ENCODE assay signal across 8 cellular contexts in the genomic region with DNA sequence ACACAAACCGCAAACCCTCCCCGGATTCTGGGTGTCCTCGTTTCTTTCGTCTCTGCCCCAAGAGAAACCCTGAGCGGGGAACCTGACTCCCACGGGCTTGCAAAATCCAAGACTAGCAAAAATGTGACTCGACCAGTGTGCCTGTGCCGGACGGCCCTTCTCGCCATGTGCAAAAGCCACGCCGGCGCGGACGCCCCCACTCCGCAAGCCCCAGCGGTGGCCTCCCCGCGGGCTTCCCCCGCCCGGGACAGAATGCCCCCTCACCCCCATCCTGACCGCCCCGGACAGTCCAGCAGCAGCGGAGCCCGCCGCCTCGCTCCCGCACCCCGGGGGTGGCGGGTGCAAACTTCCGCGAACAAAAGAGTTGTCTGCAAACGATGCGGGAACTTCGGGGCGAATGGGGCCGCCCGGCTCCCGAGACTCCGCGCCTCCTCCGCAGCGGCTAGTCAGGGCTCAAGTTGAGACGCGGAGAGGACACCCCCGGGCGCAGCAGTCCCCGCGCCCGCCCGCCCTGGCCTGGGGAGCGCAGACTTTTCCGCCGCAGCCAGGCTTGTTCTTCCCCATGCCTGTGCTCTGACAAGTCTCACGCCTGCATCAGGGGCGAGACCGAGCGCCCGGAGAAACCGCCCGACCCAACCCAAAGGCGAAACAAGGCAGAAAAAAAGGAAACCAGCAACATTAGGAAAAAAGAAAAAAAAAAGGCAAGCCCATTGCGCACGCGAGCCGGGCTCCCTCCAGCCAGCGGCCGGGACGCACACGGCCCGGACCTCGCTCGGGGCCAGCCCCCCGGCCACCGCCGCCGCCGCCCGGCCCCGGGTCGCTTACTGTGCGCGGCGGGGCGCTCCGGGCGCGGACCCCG. TPM values are rescaled to one million over a fixed set of nuclear protein-coding genes. Genes with fewer than 3 reads are reported as not detected.
DNase-seq lines count a peak whose midpoint lies in the region; ATAC-seq and TF ChIP-seq lines count a peak whose summit lies in the region.

No MANE protein-coding gene starts in this region.

- peak; percentile 51 for DNase-seq in activated T-cell treated with anti-CD3 and anti-CD28 coated beads, Interleukin-2, amount 50 U/mL, for 1 hour
- no peak for DNase-seq in activated T-cell treated with anti-CD3 and anti-CD28 coated beads for 4 hours
- DNase-seq in HT1080 (ENCODE audit: low read depth): peak; percentile 29
- DNase-seq in activated CD4-positive, alpha-beta T cell treated with anti-CD3 and anti-CD28 coated beads, Interleukin-2, amount 10 ng/mL, durations not matched to agents 24 days and 14 days: peak; percentile 80
- DNase-seq in esophagus muscularis mucosa (ENCODE audit: extremely low spot score): peak; percentile 92
- DNase-seq in natural killer cell treated with Interleukin-12 subunit alpha and Interleukin-12 subunit beta and Interleukin-15 and Interleukin-18, amount 100 ng/mL, for 72 hours (ENCODE audit: low spot score): peak; percentile 79
- no peak for DNase-seq in NCI-H1105 (lab: John Stamatoyannopoulos, UW)
- DNase-seq in cerebellar nuclear complex (lab: John Stamatoyannopoulos, UW): no peak

- H3K36me3 ChIP-seq in esophagus muscularis mucosa: peaks cover 0 to 6% (median 2%) of the 10 kb centered on the region in 4 donors

- H3K4me1 ChIP-seq in esophagus muscularis mucosa: peaks cover 50 to 65% (median 64%) of the 10 kb centered on the region in 4 donors

- ATAC-seq in natural killer cell treated with Interleukin-12 subunit alpha and Interleukin-12 subunit beta and Interleukin-15 and Interleukin-18, amount 100 ng/mL, for 72 hours: peak; percentile 52 to 60

- peak overlapping the region; percentile 72 to 79 (median 73) for H3K4me3 ChIP-seq in esophagus muscularis mucosa

- H3K4me1 Mint-ChIP-seq in activated CD4-positive, alpha-beta T cell treated with anti-CD3 and anti-CD28 coated beads, Interleukin-2, amount 10 ng/mL, durations not matched to agents 24 days and 14 days: peaks cover 50% of the 10 kb centered on the region
- H3K4me1 Mint-ChIP-seq in natural killer cell treated with Interleukin-12 subunit alpha and Interleukin-12 subunit beta and Interleukin-15 and Interleukin-18, amount 100 ng/mL, for 72 hours (ENCODE audit: low read depth in 2 of 2): peaks cover 47 to 57% of the 10 kb centered on the region in 2 donors

- H3K27ac Mint-ChIP-seq in activated CD4-positive, alpha-beta T cell treated with anti-CD3 and anti-CD28 coated beads, Interleukin-2, amount 10 ng/mL, durations not matched to agents 24 days and 14 days: peak overlapping the region; percentile 98
- H3K27ac Mint-ChIP-seq in natural killer cell treated with Interleukin-12 subunit alpha and Interleukin-12 subunit beta and Interleukin-15 and Interleukin-18, amount 100 ng/mL, for 72 hours: peak overlapping the region; percentile 67 to 79

- no peak for TF ChIP-seq CTCF in esophagus muscularis mucosa (IDR thresholded peaks at IDR 0.05)

- no peak for TF ChIP-seq POLR2A in esophagus muscularis mucosa (IDR thresholded peaks at IDR 0.05; ENCODE audit: low read depth)

- H3K27me3 Mint-ChIP-seq in activated CD4-positive, alpha-beta T cell treated with anti-CD3 and anti-CD28 coated beads, Interleukin-2, amount 10 ng/mL, durations not matched to agents 24 days and 14 days: peaks cover 10% of the 10 kb centered on the region
- H3K27me3 Mint-ChIP-seq in natural killer cell treated with Interleukin-12 subunit alpha and Interleukin-12 subunit beta and Interleukin-15 and Interleukin-18, amount 100 ng/mL, for 72 hours: no peaks in the 10 kb centered on the region

- H3K36me3 Mint-ChIP-seq in activated CD4-positive, alpha-beta T cell treated with anti-CD3 and anti-CD28 coated beads, Interleukin-2, amount 10 ng/mL, durations not matched to agents 24 days and 14 days (ENCODE audit: low read depth): peaks cover 23% of the 10 kb centered on the region
- no peaks in the 10 kb centered on the region for H3K36me3 Mint-ChIP-seq in natural killer cell treated with Interleukin-12 subunit alpha and Interleukin-12 subunit beta and Interleukin-15 and Interleukin-18, amount 100 ng/mL, for 72 hours

- H3K27me3 ChIP-seq in esophagus muscularis mucosa: no peaks in the 10 kb centered on the region

- no peaks in the 10 kb centered on the region for H3K9me3 ChIP-seq in esophagus muscularis mucosa

- H3K9me3 Mint-ChIP-seq in activated CD4-positive, alpha-beta T cell treated with anti-CD3 and anti-CD28 coated beads, Interleukin-2, amount 10 ng/mL, durations not matched to agents 24 days and 14 days: no peaks in the 10 kb centered on the region
- no peaks in the 10 kb centered on the region for H3K9me3 Mint-ChIP-seq in natural killer cell treated with Interleukin-12 subunit alpha and Interleukin-12 subunit beta and Interleukin-15 and Interleukin-18, amount 100 ng/mL, for 72 hours

- intact Hi-C loops in activated CD4-positive, alpha-beta T cell treated with anti-CD3 and anti-CD28 coated beads, Interleukin-2, amount 10 ng/mL, durations not matched to agents 24 days and 14 days (cut with micrococcal nuclease): loop anchor here (1.0 to 2.0 kb wide), 3 partner anchors 25 to 173 kb away; a partner anchor contains a TSS
- intact Hi-C loops in esophagus muscularis mucosa (cut with DNase I): loop anchor here (2.0 to 5.0 kb wide), 5 partner anchors 36 to 326 kb away; a partner anchor contains a TSS

- no peak for TF ChIP-seq EP300 in esophagus muscularis mucosa (IDR thresholded peaks at IDR 0.05)

- WGBS in esophagus muscularis mucosa: 0% methylated on average over 14 of the region's 89 CpGs

- H3K4me3 Mint-ChIP-seq in activated CD4-positive, alpha-beta T cell treated with anti-CD3 and anti-CD28 coated beads, Interleukin-2, amount 10 ng/mL, durations not matched to agents 24 days and 14 days: peak overlapping the region; percentile 92
- peak overlapping the region; percentile 97 for H3K4me3 Mint-ChIP-seq in natural killer cell treated with Interleukin-12 subunit alpha and Interleukin-12 subunit beta and Interleukin-15 and Interleukin-18, amount 100 ng/mL, for 72 hours

- H3K27ac ChIP-seq in esophagus muscularis mucosa (replicated peaks in 1 of 4): peak overlapping the region; percentile 89 to 90 (median 89)

RNA-seq across cellular contexts. Expression of a gene that starts 0.8 kb away (rescaled TPM):
- total RNA-seq in HT1080 (2014; rRNA removed; shearing (Covaris generic)): 12.6 and 17.6 TPM in 2 replicates
- 4.8 and 5.3 TPM in 2 replicates for polyA plus RNA-seq in HT1080 (2015; cell fraction: cytosol; rRNA removed)
- polyA plus RNA-seq in HT1080 (2015; cell fraction: nucleus; rRNA removed): 6.6 and 7.3 TPM in 2 replicates
- 20.9 and 21.8 TPM in 2 replicates for total RNA-seq in activated CD4-positive, alpha-beta T cell treated with anti-CD3 and anti-CD28 coated beads, Interleukin-2, amount 10 ng/mL, durations not matched to agents 24 days and 14 days
- total RNA-seq in esophagus muscularis mucosa: 10 to 100 TPM; 25.2 to 43.3 (median 34.7) TPM
- total RNA-seq in natural killer cell treated with Interleukin-12 subunit alpha and Interleukin-12 subunit beta and Interleukin-15 and Interleukin-18, amount 100 ng/mL, for 72 hours: 10 to 100 TPM; 16.6 to 21.8 TPM

RNA-seq across cellular contexts. Expression of a gene that starts 48.3 kb away (rescaled TPM):
- 26.2 and 29.9 TPM in 2 replicates for total RNA-seq in HT1080 (2014; rRNA removed; shearing (Covaris generic))
- polyA plus RNA-seq in HT1080 (2015; cell fraction: cytosol; rRNA removed): 24.4 and 29.9 TPM in 2 replicates
- polyA plus RNA-seq in HT1080 (2015; cell fraction: nucleus; rRNA removed): 16.4 and 22.6 TPM in 2 replicates
- total RNA-seq in activated CD4-positive, alpha-beta T cell treated with anti-CD3 and anti-CD28 coated beads, Interleukin-2, amount 10 ng/mL, durations not matched to agents 24 days and 14 days: 21.5 and 22.3 TPM in 2 replicates
- total RNA-seq in esophagus muscularis mucosa: 10 to 100 TPM in 2 of 4 donors, 1 to 10 TPM in 2; 9.0 to 11.9 (median 10.0) TPM
- 10 to 100 TPM; 18.4 to 24.4 TPM for total RNA-seq in natural killer cell treated with Interleukin-12 subunit alpha and Interleukin-12 subunit beta and Interleukin-15 and Interleukin-18, amount 100 ng/mL, for 72 hours

RNA-seq across cellular contexts. Expression of a gene that starts 58.2 kb away (rescaled TPM):
- 15.4 and 15.6 TPM in 2 replicates for total RNA-seq in HT1080 (2014; rRNA removed; shearing (Covaris generic))
- 17.4 and 20.9 TPM in 2 replicates for polyA plus RNA-seq in HT1080 (2015; cell fraction: cytosol; rRNA removed)
- 24.6 and 27.4 TPM in 2 replicates for polyA plus RNA-seq in HT1080 (2015; cell fraction: nucleus; rRNA removed)
- 19.0 and 21.1 TPM in 2 replicates for total RNA-seq in activated CD4-positive, alpha-beta T cell treated with anti-CD3 and anti-CD28 coated beads, Interleukin-2, amount 10 ng/mL, durations not matched to agents 24 days and 14 days
- 10 to 100 TPM; 11.4 to 13.6 (median 12.0) TPM for total RNA-seq in esophagus muscularis mucosa
- total RNA-seq in natural killer cell treated with Interleukin-12 subunit alpha and Interleukin-12 subunit beta and Interleukin-15 and Interleukin-18, amount 100 ng/mL, for 72 hours: 10 to 100 TPM; 16.9 to 19.3 TPM

Comparison
In these comparisons a context has a peak if more than half of its experiments do, and no peak if none do; other contexts are left out.
1. DNase-seq: peak in activated T-cell treated with anti-CD3 and anti-CD28 coated beads, Interleukin-2, amount 50 U/mL, for 1 hour (single experiment), HT1080 (single experiment), activated CD4-positive, alpha-beta T cell treated with anti-CD3 and anti-CD28 coated beads, Interleukin-2, amount 10 ng/mL, durations not matched to agents 24 days and 14 days (single experiment), esophagus muscularis mucosa (single experiment) and natural killer cell treated with Interleukin-12 subunit alpha and Interleukin-12 subunit beta and Interleukin-15 and Interleukin-18, amount 100 ng/mL, for 72 hours (single experiment); none in activated T-cell treated with anti-CD3 and anti-CD28 coated beads for 4 hours (single experiment), NCI-H1105 (single experiment) and cerebellar nuclear complex (0 of 2).